ENCODE assay signal across 28 cellular contexts in genomic region chr11:33965032-33965431, GRCh38.
"Had no signal": no experiment of that assay in that cellular context is flagged by ENCODE, and none has a peak within 500 bp of the region (broad histone marks: within the 10 kb centered on the region; RNA-seq: fewer than 3 reads in every experiment).

No MANE protein-coding gene starts in this region.

- H3K9me3 Mint-ChIP-seq: activated B cell treated with CpG ODN at 0.5 μM for 24 hours; activated CD8-positive, alpha-beta T cell treated with anti-CD3 and anti-CD28 coated beads for 36 hours; activated T-cell treated with anti-CD3 and anti-CD28 coated beads, Interleukin-2, amount 50 U/mL, for 4 hours; activated T-helper 17 cell treated with anti-CD3 and anti-CD28 coated beads, Interleukin-2, amount 50 U/mL, for 72 hours; central memory CD8-positive, alpha-beta T cell; dendritic cell treated with granulocyte-macrophage colony-stimulating factor and Interleukin-4, amounts not matched to agents 40 ng/mL and 50 ng/mL, for 4 days; endodermal cell had no signal

- H3K4me3 Mint-ChIP-seq: activated B cell treated with CpG ODN at 0.5 μM for 24 hours; activated CD8-positive, alpha-beta T cell treated with anti-CD3 and anti-CD28 coated beads for 36 hours; activated naive CD8-positive, alpha-beta T cell; activated T-cell treated with anti-CD3 and anti-CD28 coated beads, Interleukin-2, amount 50 U/mL, for 4 hours; activated T-helper 17 cell treated with anti-CD3 and anti-CD28 coated beads, Interleukin-2, amount 50 U/mL, for 72 hours; central memory CD8-positive, alpha-beta T cell; dendritic cell treated with granulocyte-macrophage colony-stimulating factor and Interleukin-4, amounts not matched to agents 40 ng/mL and 50 ng/mL, for 4 days; endodermal cell had no signal

- H3K27ac Mint-ChIP-seq: activated B cell treated with CpG ODN at 0.5 μM for 24 hours; activated CD8-positive, alpha-beta T cell treated with anti-CD3 and anti-CD28 coated beads for 36 hours; activated naive CD8-positive, alpha-beta T cell; activated T-helper 17 cell treated with anti-CD3 and anti-CD28 coated beads, Interleukin-2, amount 50 U/mL, for 72 hours; dendritic cell treated with granulocyte-macrophage colony-stimulating factor and Interleukin-4, amounts not matched to agents 40 ng/mL and 50 ng/mL, for 4 days; endodermal cell had no signal

- DNase-seq: activated B cell treated with CpG ODN at 0.5 μM for 24 hours; activated CD4-positive, alpha-beta T cell treated with anti-CD3 and anti-CD28 coated beads for 48 hours; activated CD4-positive, alpha-beta T cell treated with anti-CD3 and anti-CD28 coated beads, Interleukin-2, amount 50 U/mL, for 1 hour; activated CD4-positive, alpha-beta T cell treated with anti-CD3 and anti-CD28 coated beads, Interleukin-2, amount 50 U/mL, for 48 hours; activated CD8-positive, alpha-beta memory T cell treated with anti-CD3 and anti-CD28 coated beads for 24 hours; activated CD8-positive, alpha-beta T cell treated with anti-CD3 and anti-CD28 coated beads for 36 hours; activated effector memory CD4-positive, alpha-beta T cell treated with Interleukin-2 at 50 U/mL for 16 hours; activated gamma-delta T cell treated with Interleukin-2 at 50 U/mL for 16 hours; activated naive CD4-positive, alpha-beta T cell treated with anti-CD3 and anti-CD28 coated beads, Interleukin-2, amount 50 U/mL, for 16 hours; activated naive CD4-positive, alpha-beta T cell treated with Interleukin-2 at 50 U/mL for 16 hours; activated T-cell treated with anti-CD3 and anti-CD28 coated beads, Interleukin-2, amount 50 U/mL, for 4 hours; amniotic stem cell; anterior cingulate cortex; brain microvascular endothelial cell; dorsolateral prefrontal cortex; effector memory CD4-positive, alpha-beta T cell; endodermal cell; foreskin fibroblast; head of caudate nucleus; hippocampal formation; T1000; WERI-Rb-1 had no signal

- ATAC-seq: activated CD4-positive, CD25-positive, alpha-beta regulatory T cell treated with anti-CD3 and anti-CD28 coated beads, Interleukin-2, amount 50 U/mL, for 24 hours; activated CD8-positive, alpha-beta T cell treated with anti-CD3 and anti-CD28 coated beads for 36 hours; activated T-cell treated with anti-CD3 and anti-CD28 coated beads, Interleukin-2, amount 50 U/mL, for 4 hours; activated T-helper 17 cell treated with anti-CD3 and anti-CD28 coated beads, Interleukin-2, amount 50 U/mL, for 72 hours; esophagus mucosa had no signal

- H3K27me3 Mint-ChIP-seq: activated B cell treated with CpG ODN at 0.5 μM for 24 hours; dendritic cell treated with granulocyte-macrophage colony-stimulating factor and Interleukin-4, amounts not matched to agents 40 ng/mL and 50 ng/mL, for 4 days had no signal

- H3K36me3 Mint-ChIP-seq: activated naive CD8-positive, alpha-beta T cell had no signal

- H3K4me1 Mint-ChIP-seq: activated B cell treated with CpG ODN at 0.5 μM for 24 hours; activated T-helper 17 cell treated with anti-CD3 and anti-CD28 coated beads, Interleukin-2, amount 50 U/mL, for 72 hours; central memory CD8-positive, alpha-beta T cell had no signal
